In genomic region chr20:42941629-42942028, GRCh38 we compare ENCODE assay signal across 7 cellular contexts.
"Had no signal": no experiment of that assay in that cellular context is flagged by ENCODE, and none has a peak within 500 bp of the region (broad histone marks: within the 10 kb centered on the region; RNA-seq: fewer than 3 reads in every experiment).

No MANE protein-coding gene starts in this region.

- DNase-seq: H9, HCEC 1CT had no signal

- H3K4me2 ChIP-seq: GM23338 had no signal

- H3K9me3 Mint-ChIP-seq: H9 had no signal

- H3K4me3 Mint-ChIP-seq: GM23338, H9, IgD-negative memory B cell had no signal

- H3K4me3 ChIP-seq: GM23338 had no signal

- H2AFZ ChIP-seq: GM23338 had no signal

- H3K27me3 Mint-ChIP-seq: IgD-negative memory B cell had no signal

- FAIRE-seq: H1, H54, HTR-8/SVneo had no signal

- H3K27ac Mint-ChIP-seq: GM23338, H9, IgD-negative memory B cell had no signal

- ATAC-seq: GM23338 had no signal

- H3K36me3 Mint-ChIP-seq: IgD-negative memory B cell had no signal
